In genomic region chr3:123328851-123329635, GRCh38 we compare ENCODE assay signal across 8 cellular contexts.
DNase-seq lines count a peak whose midpoint lies in the region; ATAC-seq, FAIRE-seq and TF ChIP-seq lines count a peak whose summit lies in the region.

No MANE protein-coding gene starts in this region.

- TF ChIP-seq CTCF in A549 (IDR thresholded peaks at IDR 0.05) (peak; percentile 83), parathyroid adenoma (IDR thresholded peaks at IDR 0.05) (peak; percentile 93), tibial artery (IDR thresholded peaks at IDR 0.05) (peak; percentile 93 to 94)

- no peak for FAIRE-seq in A549 (lab: Jason Lieb, UNC)

- WGBS in A549 (ENCODE audit: missing lambda C conversion rate): 10% methylated on average over 6 of the region's 13 CpGs

- H3K9me3 ChIP-seq in A549 (no peaks in the 10 kb centered on the region), MG63 (no peaks in the 10 kb centered on the region), parathyroid adenoma (ENCODE audit: control insufficient read depth, low read length) (no peaks in the 10 kb centered on the region), tibial artery (no peaks in the 10 kb centered on the region)

- no peak overlapping the region for H3K4me3 ChIP-seq in A549
- no peak overlapping the region for H3K4me3 ChIP-seq in MG63
- H3K4me3 ChIP-seq in parathyroid adenoma (ENCODE audit: low read depth, low read length): no peak overlapping the region
- H3K4me3 ChIP-seq in tibial artery: no peak overlapping the region

- H3K4me2 ChIP-seq in A549 (no peak overlapping the region), parathyroid adenoma (ENCODE audit: low read length) (no peak overlapping the region)

- TF ChIP-seq EP300 in A549 (IDR thresholded peaks at IDR 0.05): no peak

- H3K4me1 ChIP-seq in A549: no peaks in the 10 kb centered on the region
- peaks cover 2% of the 10 kb centered on the region for H3K4me1 ChIP-seq in parathyroid adenoma
- peaks cover 0 to 81% (median 55%) of the 10 kb centered on the region in 4 donors for H3K4me1 ChIP-seq in tibial artery

- CTCF ChIA-PET in A549 (lab: Yijun Ruan, JAX): interaction anchor here (0.6 to 12.1 kb wide), 41 partner anchors 8 to 344 kb away, joined by 3 to 189 read pairs (median 4); no protein-coding TSS in a partner anchor

- no peak for TF ChIP-seq POLR2A in A549 (IDR thresholded peaks at IDR 0.05; ENCODE audit: low read length)
- no peak for TF ChIP-seq POLR2A in GM18505 (IDR thresholded peaks at IDR 0.05; ENCODE audit: borderline replicate concordance, extremely low read depth, insufficient read depth, insufficient read length)

- peak; percentile 85 to 89 for TF ChIP-seq RAD21 in A549 (conservative IDR thresholded peaks at IDR 0.05 in 1 of 2, IDR thresholded peaks at IDR 0.05 in 1 of 2)

- no peak overlapping the region for H3K9ac ChIP-seq in parathyroid adenoma

- H3K27me3 ChIP-seq in MG63 (peaks cover 10% of the 10 kb centered on the region), parathyroid adenoma (ENCODE audit: control insufficient read depth, insufficient read depth, low read length) (no peaks in the 10 kb centered on the region), tibial artery (no peaks in the 10 kb centered on the region)

- POLR2A ChIA-PET in A549 (lab: Yijun Ruan, JAX): no interaction called here

- H2AFZ ChIP-seq in parathyroid adenoma: no peak overlapping the region

- H3K27ac ChIP-seq in A549 (no peak overlapping the region), parathyroid adenoma (no peak overlapping the region), tibial artery (peak overlapping the region; percentile 80 to 87)

- H3K36me3 ChIP-seq in MG63 (no peaks in the 10 kb centered on the region), parathyroid adenoma (ENCODE audit: control insufficient read depth, insufficient read depth, low read length) (no peaks in the 10 kb centered on the region), tibial artery (peaks cover 11 to 39% (median 24%) of the 10 kb centered on the region in 3 donors)

- peak; percentile 89 to 97 for ATAC-seq in A549
- peak; percentile 75 for ATAC-seq in GM18505 (IDR thresholded peaks at IDR 0.05; ENCODE audit: unreplicated experiment)

- H3K79me2 ChIP-seq in parathyroid adenoma: no peaks in the 10 kb centered on the region

- peak; percentile 53 to 74 for DNase-seq in A549 (ENCODE audit: low read depth in 1 of 2, low spot score in 1 of 2)
- peak; percentile 62 for DNase-seq in MG63
- DNase-seq in SK-N-DZ (ENCODE audit: low spot score): peak; percentile 58
- DNase-seq in activated gamma-delta T cell treated with anti-CD3 and anti-CD28 coated beads, Interleukin-2, amount 50 U/mL, for 16 hours (ENCODE audit: low read depth): peak; percentile 62
- peak; percentile 74 for DNase-seq in globus pallidus (ENCODE audit: low spot score)
- peak; percentile 78 to 89 for DNase-seq in tibial artery

- intact Hi-C loops in tibial artery (cut with DNase I; ENCODE audit: low total_unique reads): loop anchor here (2.0 to 5.0 kb wide), 2 partner anchors 118 to 223 kb away; no protein-coding TSS in a partner anchor

TF ChIP-seq in A549, 52 proteins besides CTCF, POLR2A, EP300 and RAD21:
- TF ChIP-seq SMC3 (IDR thresholded peaks at IDR 0.05) (peak; percentile 95), FOSL2 (IDR thresholded peaks at IDR 0.05) (no peak), FOSL2 (CRISPR knock-in tag; IDR thresholded peaks at IDR 0.05) (no peak), NPAS2 (CRISPR knock-in tag; IDR thresholded peaks at IDR 0.05; ENCODE audit: borderline replicate concordance) (no peak)

Comparison
In these comparisons a context has a peak if more than half of its experiments do, and no peak if none do; other contexts are left out.
1. H3K27ac ChIP-seq: peak in tibial artery (2 of 2); none in A549 (0 of 2) and parathyroid adenoma (single experiment).
2. Peak in every context shown above with its lines, with median percentiles within 50 percentile points of each other: DNase-seq and CTCF ChIP-seq.